In genomic region chr12:27334052-27334720, GRCh38 we compare ENCODE assay signal across 8 cellular contexts. TPM values are rescaled to one million over a fixed set of nuclear protein-coding genes. Genes with fewer than 3 reads are reported as not detected.
DNase-seq lines count a peak whose midpoint lies in the region; ATAC-seq, FAIRE-seq and TF ChIP-seq lines count a peak whose summit lies in the region.

No MANE protein-coding gene starts in this region.

- H3K4me3 Mint-ChIP-seq in CD8-positive, alpha-beta T cell: peak overlapping the region; percentile 86
- peak overlapping the region; percentile 94 for H3K4me3 Mint-ChIP-seq in activated CD8-positive, alpha-beta T cell treated with anti-CD3 and anti-CD28 coated beads, Interleukin-2, amount 10 ng/mL, durations not matched to agents 7 days and 5 days

- H3K36me3 Mint-ChIP-seq in CD8-positive, alpha-beta T cell: no peaks in the 10 kb centered on the region
- peaks cover 2% of the 10 kb centered on the region for H3K36me3 Mint-ChIP-seq in activated CD8-positive, alpha-beta T cell treated with anti-CD3 and anti-CD28 coated beads, Interleukin-2, amount 10 ng/mL, durations not matched to agents 7 days and 5 days (ENCODE audit: low read depth)

- peaks cover 35% of the 10 kb centered on the region for H3K27me3 Mint-ChIP-seq in CD8-positive, alpha-beta T cell (ENCODE audit: low read depth)
- H3K27me3 Mint-ChIP-seq in activated CD8-positive, alpha-beta T cell treated with anti-CD3 and anti-CD28 coated beads, Interleukin-2, amount 10 ng/mL, durations not matched to agents 7 days and 5 days (ENCODE audit: low read depth): peaks cover 14% of the 10 kb centered on the region

- TF ChIP-seq POLR2A in right lobe of liver (IDR thresholded peaks at IDR 0.05): no peak

- WGBS in right lobe of liver (ENCODE audit: insufficient coverage, low coverage, low lambda C conversion rate, missing lambda C conversion rate): 35% methylated on average over 7 of the region's 7 CpGs

- no peak overlapping the region for H3K27ac Mint-ChIP-seq in CD8-positive, alpha-beta T cell
- H3K27ac Mint-ChIP-seq in activated CD8-positive, alpha-beta T cell treated with anti-CD3 and anti-CD28 coated beads, Interleukin-2, amount 10 ng/mL, durations not matched to agents 7 days and 5 days: peak overlapping the region; percentile 15

- H3K4me1 ChIP-seq in CD8-positive, alpha-beta T cell (ENCODE audit: insufficient read depth, low read length): peaks cover 11% of the 10 kb centered on the region
- H3K4me1 ChIP-seq in HAP-1 (peaks cover 21% of the 10 kb centered on the region), right lobe of liver (peaks cover 0 to 24% (median 3%) of the 10 kb centered on the region in 4 donors)

- peaks cover 14% of the 10 kb centered on the region for H3K4me1 Mint-ChIP-seq in CD8-positive, alpha-beta T cell (ENCODE audit: low read depth)
- H3K4me1 Mint-ChIP-seq in activated CD8-positive, alpha-beta T cell treated with anti-CD3 and anti-CD28 coated beads, Interleukin-2, amount 10 ng/mL, durations not matched to agents 7 days and 5 days (ENCODE audit: low read depth): peaks cover 37% of the 10 kb centered on the region

- no peak for TF ChIP-seq CTCF in CD8-positive, alpha-beta T cell (IDR thresholded peaks at IDR 0.05)
- no peak for TF ChIP-seq CTCF in right lobe of liver (IDR thresholded peaks at IDR 0.05)

- in situ Hi-C loops in HAP-1 (cut with MboI; ENCODE audit: low sequenced_read_pairs): no loop called here

- no peak for FAIRE-seq in urothelium cell line (lab: Jason Lieb, UNC)

- DNase-seq in CD8-positive, alpha-beta T cell: no peak
- DNase-seq in HAP-1 (ENCODE audit: low spot score in 2 of 2) (no peak), right lobe of liver (no peak), NCI-H524 treated with DMSO at 0.1 percent for 48 hours (lab: John Stamatoyannopoulos, UW) (no peak), urothelium cell line (ENCODE audit: low spot score) (no peak), NCI-H1694 (lab: John Stamatoyannopoulos, UW) (no peak)
- DNase-seq in activated CD8-positive, alpha-beta T cell treated with anti-CD3 and anti-CD28 coated beads, Interleukin-2, amount 10 ng/mL, durations not matched to agents 7 days and 5 days: no peak

- POLR2A ChIA-PET in CD8-positive, alpha-beta T cell (lab: Charles Lee): no interaction called here
- POLR2A ChIA-PET in activated CD8-positive, alpha-beta T cell treated with anti-CD3 and anti-CD28 coated beads, Interleukin-2, amount 10 ng/mL, durations not matched to agents 7 days and 5 days (lab: Charles Lee): interaction anchor here (0.6 to 2.0 kb wide), 3 partner anchors 9 to 141 kb away, joined by 3 to 8 read pairs (median 4); partner anchors contain the start of gene STK38L

- peaks cover 5% of the 10 kb centered on the region for H3K27me3 ChIP-seq in CD8-positive, alpha-beta T cell (ENCODE audit: insufficient read depth, low read length)
- H3K27me3 ChIP-seq in HAP-1 (ENCODE audit: low read depth) (no peaks in the 10 kb centered on the region), right lobe of liver (no peaks in the 10 kb centered on the region)

- H3K9me3 Mint-ChIP-seq in CD8-positive, alpha-beta T cell: no peaks in the 10 kb centered on the region
- no peaks in the 10 kb centered on the region for H3K9me3 Mint-ChIP-seq in activated CD8-positive, alpha-beta T cell treated with anti-CD3 and anti-CD28 coated beads, Interleukin-2, amount 10 ng/mL, durations not matched to agents 7 days and 5 days (ENCODE audit: insufficient read depth)

- CTCF ChIA-PET in CD8-positive, alpha-beta T cell (lab: Charles Lee): no interaction called here
- CTCF ChIA-PET in activated CD8-positive, alpha-beta T cell treated with anti-CD3 and anti-CD28 coated beads, Interleukin-2, amount 10 ng/mL, durations not matched to agents 7 days and 5 days (lab: Charles Lee): interaction anchor here (1.0 to 4.2 kb wide), 4 partner anchors 29 to 327 kb away, joined by 3 to 24 read pairs (median 4); no protein-coding TSS in a partner anchor

- intact Hi-C loops in CD8-positive, alpha-beta T cell (cut with DNase I, micrococcal nuclease): no loop called here
- intact Hi-C loops in right lobe of liver (cut with DNase I): no loop called here

- H3K27ac ChIP-seq in CD8-positive, alpha-beta T cell (ENCODE audit: low read depth, low read length): no peak overlapping the region
- peak overlapping the region in 2 of 3 donors; percentile 84 to 85 for H3K27ac ChIP-seq in right lobe of liver

- no peaks in the 10 kb centered on the region for H3K9me3 ChIP-seq in CD8-positive, alpha-beta T cell (ENCODE audit: low read length)
- H3K9me3 ChIP-seq in HAP-1 (no peaks in the 10 kb centered on the region), right lobe of liver (no peaks in the 10 kb centered on the region)

- ATAC-seq in CD8-positive, alpha-beta T cell: no peak
- ATAC-seq in activated CD8-positive, alpha-beta T cell treated with anti-CD3 and anti-CD28 coated beads, Interleukin-2, amount 10 ng/mL, durations not matched to agents 7 days and 5 days: no peak
- ATAC-seq in right lobe of liver (peak in 1 of 4 donors; percentile 10), HG02884 (IDR thresholded peaks at IDR 0.05; ENCODE audit: unreplicated experiment) (no peak)

- no peak overlapping the region for H3K4me3 ChIP-seq in CD8-positive, alpha-beta T cell (ENCODE audit: low read depth, low read length)
- peak overlapping the region; percentile 52 for H3K4me3 ChIP-seq in HAP-1
- H3K4me3 ChIP-seq in right lobe of liver: peak overlapping the region; percentile 60 to 66 (median 63)

- H3K36me3 ChIP-seq in CD8-positive, alpha-beta T cell (ENCODE audit: insufficient read depth, low read length): no peaks in the 10 kb centered on the region
- H3K36me3 ChIP-seq in HAP-1 (replicated peaks) (0 out of 2 replicates have a peak, but pooled peaks cover 2% of the 10 kb centered on the region), right lobe of liver (no peaks in the 10 kb centered on the region)

RNA-seq across cellular contexts. Expression of gene BMAL2, which starts 1.6 kb away (rescaled TPM):
- not detected for total RNA-seq in CD8-positive, alpha-beta T cell
- 10 to 100 TPM; 17.9 to 18.3 TPM for total RNA-seq in activated CD8-positive, alpha-beta T cell treated with anti-CD3 and anti-CD28 coated beads, Interleukin-2, amount 10 ng/mL, durations not matched to agents 7 days and 5 days
- total RNA-seq in right lobe of liver: 10 to 100 TPM in 1 of 6 experiments, 1 to 10 TPM in 5; 2.6 to 22.5 (median 4.3) TPM
